Comparison of ENCODE assay signal across 12 cellular contexts in genomic region chr3:172692751-172693310, GRCh38. TPM values are rescaled to one million over a fixed set of nuclear protein-coding genes. Genes with fewer than 3 reads are reported as not detected.
DNase-seq lines count a peak whose midpoint lies in the region; ATAC-seq and TF ChIP-seq lines count a peak whose summit lies in the region.
"Had no signal": no experiment of that assay in that cellular context is flagged by ENCODE, and none has a peak within 500 bp of the region (broad histone marks: within the 10 kb centered on the region; RNA-seq: fewer than 3 reads in every experiment).

No MANE protein-coding gene starts in this region.

- H3K27me3 ChIP-seq in testis, result no peaks in the 10 kb centered on the region

- no peaks in the 10 kb centered on the region for H3K36me3 ChIP-seq in testis (ENCODE audit: low read depth, missing control alignments)
- H3K36me3 ChIP-seq: lower lobe of right lung had no signal

- H3K4me3 ChIP-seq in testis, result no peak overlapping the region
- H3K4me3 ChIP-seq: lower lobe of right lung had no signal

- no peak overlapping the region for H3K4me3 Mint-ChIP-seq in natural killer cell

- ATAC-seq in HG02623 (IDR thresholded peaks at IDR 0.05; ENCODE audit: unreplicated experiment) (peak; percentile 83), natural killer cell (no peak)

- in situ Hi-C loops in G401 (cut with HindIII; ENCODE audit: low sequenced_read_pairs), result no loop called here

- no peak overlapping the region for H3K27ac ChIP-seq in testis
- H3K27ac ChIP-seq: 22Rv1, lower lobe of right lung had no signal

- no peaks in the 10 kb centered on the region for H3K9me3 ChIP-seq in testis
- H3K9me3 ChIP-seq: lower lobe of right lung had no signal

- intact Hi-C loops in natural killer cell (cut with micrococcal nuclease) (no loop called here), testis (cut with DNase I; ENCODE audit: low total_unique reads) (no loop called here)

- no peak for TF ChIP-seq POLR2A in testis (IDR thresholded peaks at IDR 0.05)

- no peaks in the 10 kb centered on the region for H3K4me1 ChIP-seq in testis

- POLR2A ChIA-PET in HEK293T (lab: Yijun Ruan, JAX), result no interaction called here

- H3K9me3 Mint-ChIP-seq in natural killer cell, result no peaks in the 10 kb centered on the region

- peak; percentile 9 for DNase-seq in DMS53 (lab: John Stamatoyannopoulos, UW)
- no peak for DNase-seq in DMS53 treated with DMSO at 0.1 percent for 48 hours (lab: John Stamatoyannopoulos, UW; ENCODE audit: unreplicated experiment)
- DNase-seq in NCI-H69 (lab: John Stamatoyannopoulos, UW), result peak; percentile 16
- no peak for DNase-seq in natural killer cell
- DNase-seq in testis, result no peak
- DNase-seq in G401 (ENCODE audit: low spot score), result no peak
- DNase-seq in HEK293T (ENCODE audit: extremely low spot score), result no peak
- DNase-seq: lower lobe of right lung; NCI-H2029 treated with DMSO at 0.1 percent for 48 hours; stimulated activated CD4-positive, alpha-beta T cell treated with anti-CD3 and anti-CD28 coated beads, Interleukin-4, amount 100 ng/mL, for 1 hour had no signal

- CTCF ChIA-PET in HEK293T (lab: Yijun Ruan, JAX), result no interaction called here

- H3K36me3 Mint-ChIP-seq in natural killer cell, result no peaks in the 10 kb centered on the region

- no peaks in the 10 kb centered on the region for H3K27me3 Mint-ChIP-seq in natural killer cell (ENCODE audit: low read depth in 2 of 2)

- WGBS in testis, 2 donors, result 67 to 88% methylated on average over 2 of the region's 2 CpGs

- no peak for TF ChIP-seq CTCF in natural killer cell (IDR thresholded peaks at IDR 0.05)
- no peak for TF ChIP-seq CTCF in testis (IDR thresholded peaks at IDR 0.05)

- peaks cover 22 to 28% of the 10 kb centered on the region in 2 donors for H3K4me1 Mint-ChIP-seq in natural killer cell

- H3K27ac Mint-ChIP-seq in natural killer cell, result peak overlapping the region; percentile 29 to 61

TF ChIP-seq in HEK293T, 16 proteins besides CTCF, POLR2A, EP300 and RAD21:
- no peak for TF ChIP-seq LEF1 (IDR thresholded peaks at IDR 0.05; ENCODE audit: borderline replicate concordance)
- TF ChIP-seq FOXA1 (IDR thresholded peaks at IDR 0.05), result no peak
- no peak for TF ChIP-seq FOXM1 (IDR thresholded peaks at IDR 0.05; ENCODE audit: borderline replicate concordance)
- no peak for TF ChIP-seq CTBP1 (IDR thresholded peaks at IDR 0.05; ENCODE audit: borderline replicate concordance)
- no peak for TF ChIP-seq BHLHE40 (IDR thresholded peaks at IDR 0.05; ENCODE audit: borderline replicate concordance)
- TF ChIP-seq FOXK2 (IDR thresholded peaks at IDR 0.05), result no peak
- no peak for TF ChIP-seq L3MBTL2 (conservative IDR thresholded peaks at IDR 0.05)

RNA-seq across cellular contexts. Expression of gene NCEH1, which starts 18.0 kb away (rescaled TPM):
- total RNA-seq in natural killer cell, result 1 to 10 TPM; 3.5 to 6.8 (median 5.3) TPM
- total RNA-seq in testis, result 1 to 10 TPM; 3.2 to 3.3 TPM
- polyA plus RNA-seq in testis (ENCODE audit: insufficient read depth, low read depth, low replicate concordance), result 3.8 TPM
- 0.27 and 0.49 TPM in 2 replicates for total RNA-seq in G401 (2014; rRNA removed; shearing (Covaris generic))

RNA-seq across cellular contexts. Expression of gene ECT2, which starts 57.7 kb away (rescaled TPM):
- total RNA-seq in natural killer cell, result 1 to 10 TPM; 2.9 to 7.0 (median 4.8) TPM
- total RNA-seq in testis, result 10 to 100 TPM; 20.8 to 33.3 TPM
- 21.9 TPM for polyA plus RNA-seq in testis (ENCODE audit: insufficient read depth, low read depth, low replicate concordance)
- 59.0 and 90.0 TPM in 2 replicates for total RNA-seq in G401 (2014; rRNA removed; shearing (Covaris generic))

Comparison
In these comparisons a context has a peak if more than half of its experiments do, and no peak if none do; other contexts are left out.
1. DNase-seq: peak in DMS53 (single experiment) and NCI-H69 (single experiment); none in DMS53 treated with DMSO at 0.1 percent for 48 hours (single experiment), natural killer cell (single experiment), testis (single experiment), G401 (single experiment) and HEK293T (single experiment).